9 cellular contexts compared by ENCODE assay signal in the genomic region with DNA sequence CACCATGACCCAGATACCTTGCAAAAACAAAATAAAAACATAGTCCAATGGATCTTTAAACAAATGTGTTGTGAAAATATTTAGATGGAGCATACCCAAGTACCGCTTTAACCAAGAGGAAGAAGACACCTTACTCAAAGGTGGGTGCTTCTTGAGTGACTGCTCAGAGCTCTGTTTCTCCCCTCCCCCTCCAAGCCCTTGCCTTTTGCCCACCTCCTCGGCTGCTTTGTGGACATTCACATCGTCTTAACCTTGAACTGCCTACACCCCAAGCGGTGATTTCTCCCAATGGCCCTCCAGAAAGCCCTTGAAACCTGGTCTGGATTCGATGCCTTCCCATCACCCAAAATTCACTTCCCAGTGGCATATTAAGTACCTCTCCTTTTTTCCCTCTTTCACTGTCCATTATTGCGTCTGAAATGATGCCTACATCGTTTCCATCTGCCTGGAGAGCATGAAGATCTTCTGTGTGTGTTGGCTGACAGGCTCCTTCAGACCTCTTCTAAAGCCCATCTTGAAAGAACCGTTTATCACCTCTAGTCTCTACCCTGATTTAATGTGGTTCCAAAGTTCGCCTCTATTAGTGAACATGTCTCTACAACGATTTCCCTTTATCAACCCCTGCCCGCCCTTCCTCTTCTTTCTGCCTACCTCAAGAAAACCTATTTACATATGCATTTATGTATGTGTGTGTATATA.
A peak's percentile ranks its signal among the peaks of the same experiment; 100 is the strongest.
DNase-seq lines count a peak whose midpoint lies in the region; ATAC-seq, FAIRE-seq and TF ChIP-seq lines count a peak whose summit lies in the region.
"Had no signal": no experiment of that assay in that cellular context is flagged by ENCODE, and none has a peak within 500 bp of the region (broad histone marks: within the 10 kb centered on the region; RNA-seq: fewer than 3 reads in every experiment).

No MANE protein-coding gene starts in this region.

- peaks cover 10% of the 10 kb centered on the region for H3K4me1 ChIP-seq in iPS-18a (ENCODE audit: control insufficient read depth, low read depth, low read length)

- no peak overlapping the region for H3K9ac ChIP-seq in iPS-18a (ENCODE audit: low read length)

- no peaks in the 10 kb centered on the region for H3K9me3 Mint-ChIP-seq in T-helper 2 cell treated with Interferon-gamma antibody and Interleukin-4, amounts not matched to agents 5 μg/mL and 100 μg/mL, for 36 hours
- no peaks in the 10 kb centered on the region for H3K9me3 Mint-ChIP-seq in stimulated activated memory B cell treated with anti-CD40 and anti-IgM and Interleukin-4, amounts not matched to agents 10 μg/mL and 1 μg/mL and 100 μg/mL, for 72 hours

- peaks cover 55% of the 10 kb centered on the region for H3K4me1 Mint-ChIP-seq in T-helper 2 cell treated with Interferon-gamma antibody and Interleukin-4, amounts not matched to agents 5 μg/mL and 100 μg/mL, for 36 hours (ENCODE audit: low read depth)
- H3K4me1 Mint-ChIP-seq in stimulated activated memory B cell treated with anti-CD40 and anti-IgM and Interleukin-4, amounts not matched to agents 10 μg/mL and 1 μg/mL and 100 μg/mL, for 72 hours, result peaks cover 31% of the 10 kb centered on the region

- H3K27me3 ChIP-seq in iPS-18a (ENCODE audit: control insufficient read depth, insufficient read depth, low read length), result peaks cover 24% of the 10 kb centered on the region

- no peak for FAIRE-seq in H54 (lab: Jason Lieb, UNC)

- no peaks in the 10 kb centered on the region for H3K9me3 ChIP-seq in iPS-18a (ENCODE audit: control insufficient read depth, low read depth, low read length)

- no peak for TF ChIP-seq POLR2A in H54 (IDR thresholded peaks at IDR 0.05; ENCODE audit: low read depth, low read length)

- H3K27ac Mint-ChIP-seq in T-helper 2 cell treated with Interferon-gamma antibody and Interleukin-4, amounts not matched to agents 5 μg/mL and 100 μg/mL, for 36 hours, result peak overlapping the region; percentile 94
- H3K27ac Mint-ChIP-seq in stimulated activated memory B cell treated with anti-CD40 and anti-IgM and Interleukin-4, amounts not matched to agents 10 μg/mL and 1 μg/mL and 100 μg/mL, for 72 hours, result peak overlapping the region; percentile 62

- H3K27me3 Mint-ChIP-seq in T-helper 2 cell treated with Interferon-gamma antibody and Interleukin-4, amounts not matched to agents 5 μg/mL and 100 μg/mL, for 36 hours (ENCODE audit: low read depth), result no peaks in the 10 kb centered on the region
- peaks cover 10% of the 10 kb centered on the region for H3K27me3 Mint-ChIP-seq in stimulated activated memory B cell treated with anti-CD40 and anti-IgM and Interleukin-4, amounts not matched to agents 10 μg/mL and 1 μg/mL and 100 μg/mL, for 72 hours

- intact Hi-C loops in posterior cingulate gyrus (cut with DNase I), result no loop called here

- DNase-seq in NCI-H510A treated with DMSO at 0.1 percent for 48 hours (lab: John Stamatoyannopoulos, UW), result peak; percentile 35
- DNase-seq in NCI-H510A (lab: John Stamatoyannopoulos, UW), result no peak
- no peak for DNase-seq in T-helper 2 cell treated with Interferon-gamma antibody and Interleukin-4, amounts not matched to agents 5 μg/mL and 100 μg/mL, for 36 hours (ENCODE audit: low spot score)
- no peak for DNase-seq in posterior cingulate gyrus
- DNase-seq in H54 (ENCODE audit: insufficient read length, low spot score), result no peak

- H3K27ac ChIP-seq in iPS-18a (ENCODE audit: low read length), result no peak overlapping the region
- H3K27ac ChIP-seq: SK-N-MC had no signal

- ATAC-seq in stimulated activated memory B cell treated with anti-CD40 and anti-IgM and Interleukin-4, amounts not matched to agents 10 μg/mL and 1 μg/mL and 100 μg/mL, for 72 hours, result no peak
- ATAC-seq in HG03520 (IDR thresholded peaks at IDR 0.05; ENCODE audit: unreplicated experiment), result no peak

- H3K36me3 ChIP-seq in iPS-18a (ENCODE audit: control insufficient read depth, low read depth, low read length), result no peaks in the 10 kb centered on the region

- H3K36me3 Mint-ChIP-seq in T-helper 2 cell treated with Interferon-gamma antibody and Interleukin-4, amounts not matched to agents 5 μg/mL and 100 μg/mL, for 36 hours (ENCODE audit: low read depth), result peaks cover 36% of the 10 kb centered on the region
- no peaks in the 10 kb centered on the region for H3K36me3 Mint-ChIP-seq in stimulated activated memory B cell treated with anti-CD40 and anti-IgM and Interleukin-4, amounts not matched to agents 10 μg/mL and 1 μg/mL and 100 μg/mL, for 72 hours

- peak overlapping the region; percentile 73 for H3K4me3 ChIP-seq in iPS-18a (ENCODE audit: low read length)

- peak overlapping the region; percentile 96 for H3K4me3 Mint-ChIP-seq in T-helper 2 cell treated with Interferon-gamma antibody and Interleukin-4, amounts not matched to agents 5 μg/mL and 100 μg/mL, for 36 hours
- peak overlapping the region; percentile 86 for H3K4me3 Mint-ChIP-seq in stimulated activated memory B cell treated with anti-CD40 and anti-IgM and Interleukin-4, amounts not matched to agents 10 μg/mL and 1 μg/mL and 100 μg/mL, for 72 hours
